In the genomic region with DNA sequence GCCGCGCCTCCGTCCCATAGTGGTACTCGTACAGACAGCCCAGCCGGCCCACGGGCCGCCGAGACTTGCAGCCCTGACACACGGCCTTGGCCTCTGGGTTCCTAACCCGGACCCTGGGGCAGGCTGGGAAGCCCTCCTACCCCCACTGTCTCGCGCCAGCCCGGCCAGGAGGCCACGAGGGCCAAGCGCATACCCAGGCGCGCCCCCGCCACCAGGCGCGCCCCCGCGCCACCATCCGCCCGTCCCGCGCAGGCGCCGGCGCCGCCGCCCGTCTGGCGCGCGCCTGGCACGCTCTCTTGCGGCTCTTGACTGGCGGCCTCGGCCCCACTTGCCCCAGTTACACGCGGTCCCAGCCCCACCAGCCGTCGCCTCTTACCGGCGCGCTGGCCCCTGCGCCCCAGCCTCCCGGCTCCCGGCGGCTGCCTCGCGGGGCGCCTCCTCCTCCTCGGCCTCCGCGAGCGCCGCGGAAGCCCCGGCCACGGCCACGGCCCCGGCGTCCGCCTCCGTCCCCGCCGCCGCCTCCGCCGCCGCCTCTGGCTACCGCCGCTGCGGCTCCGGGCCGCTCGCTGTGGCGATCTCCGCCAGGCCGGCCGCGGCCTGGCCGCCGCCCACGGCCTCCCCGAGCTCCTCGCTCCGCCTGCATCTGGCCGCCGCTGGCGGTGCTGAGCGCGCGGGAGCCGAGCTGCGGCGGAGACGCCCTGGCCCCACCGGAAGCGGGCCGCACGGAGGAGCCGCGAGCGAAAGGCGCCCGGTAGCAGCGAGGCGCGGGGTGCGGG, we compare ENCODE assay signal across 8 cellular contexts. TPM values are rescaled to one million over a fixed set of nuclear protein-coding genes. Genes with fewer than 3 reads are reported as not detected.
A peak's percentile ranks its signal among the peaks of the same experiment; 100 is the strongest.
DNase-seq lines count a peak whose midpoint lies in the region; ATAC-seq, FAIRE-seq and TF ChIP-seq lines count a peak whose summit lies in the region.

No MANE protein-coding gene starts in this region.

- TF ChIP-seq POLR2A in GM12891 (IDR thresholded peaks at IDR 0.05; ENCODE audit: low read depth, low read length): peak; percentile 76
- peak; percentile 92 for TF ChIP-seq POLR2A in NB4 (IDR thresholded peaks at IDR 0.05; ENCODE audit: extremely low read depth, insufficient read length)
- TF ChIP-seq POLR2A in uterus (IDR thresholded peaks at IDR 0.05): peak; percentile 57 to 75

- H3K4me3 ChIP-seq in NB4 (ENCODE audit: low read depth, low read length) (peak overlapping the region; percentile 86), right atrium auricular region (peak overlapping the region; percentile 70 to 76), uterus (peak overlapping the region; percentile 73 to 77)

- peak; percentile 95 for FAIRE-seq in GM12891 (lab: Jason Lieb, UNC)

- H3K27ac ChIP-seq in right atrium auricular region (peak overlapping the region; percentile 82 to 92), uterus (peak overlapping the region; percentile 93 to 97)

- H3K36me3 ChIP-seq in right atrium auricular region (no peaks in the 10 kb centered on the region), uterus (no peaks in the 10 kb centered on the region)

- TF ChIP-seq CTCF in NB4 (IDR thresholded peaks at IDR 0.05; ENCODE audit: low read depth, low read length) (no peak), right atrium auricular region (IDR thresholded peaks at IDR 0.05) (no peak), uterus (IDR thresholded peaks at IDR 0.05) (peak in 1 of 4 experiments; percentile 7)

- intact Hi-C loops in uterus (cut with DNase I; ENCODE audit: low total_unique reads): no loop called here

- H3K9me3 ChIP-seq in right atrium auricular region (no peaks in the 10 kb centered on the region), uterus (no peaks in the 10 kb centered on the region)

- peak; percentile 70 for ATAC-seq in HG02571 (IDR thresholded peaks at IDR 0.05; ENCODE audit: unreplicated experiment)

- DNase-seq in GM12891 (ENCODE audit: insufficient read length, low spot score): peak; percentile 64
- DNase-seq in NB4 (ENCODE audit: low read depth): peak; percentile 88
- DNase-seq in T-helper 1 cell: peak; percentile 37 to 75 (median 47)
- DNase-seq in amygdala (lab: John Stamatoyannopoulos, UW): peak in 53 of 56 donors; percentile 29 to 92 (median 73)
- peak; percentile 68 for DNase-seq in right atrium auricular region (ENCODE audit: low spot score)
- DNase-seq in putamen (ENCODE audit: low spot score): peak; percentile 84
- peak; percentile 74 to 81 for DNase-seq in uterus

- no peaks in the 10 kb centered on the region for H3K27me3 ChIP-seq in right atrium auricular region
- no peaks in the 10 kb centered on the region for H3K27me3 ChIP-seq in uterus

- peaks cover 0 to 14% of the 10 kb centered on the region in 2 donors for H3K4me1 ChIP-seq in right atrium auricular region
- no peaks in the 10 kb centered on the region for H3K4me1 ChIP-seq in uterus

TF ChIP-seq in GM12891, 5 proteins besides CTCF, POLR2A, EP300 and RAD21:
- no peak for TF ChIP-seq POU2F2 (IDR thresholded peaks at IDR 0.05; ENCODE audit: low read depth, low read length)
- TF ChIP-seq PAX5 (IDR thresholded peaks at IDR 0.05; ENCODE audit: insufficient read depth, low read length, severe bottlenecking): no peak
- TF ChIP-seq POLR2AphosphoS5 (IDR thresholded peaks at IDR 0.05; ENCODE audit: low read depth, low read length): peak; percentile 85
- no peak for TF ChIP-seq SPI1 (IDR thresholded peaks at IDR 0.05; ENCODE audit: low read depth, low read length)
- no peak for TF ChIP-seq TAF1 (IDR thresholded peaks at IDR 0.05; ENCODE audit: low read depth, low read length)

RNA-seq across cellular contexts. Expression of a gene that starts 0.4 kb away (rescaled TPM):
- 9.7 TPM for polyA plus RNA-seq in GM12891 (2012; ENCODE audit: low read depth, missing spikeins)
- total RNA-seq in right atrium auricular region (10 to 100 TPM; 12.9 to 18.9 TPM), uterus (10 to 100 TPM; 12.3 to 27.9 (median 18.0) TPM)

Comparison
In these comparisons a context has a peak if more than half of its experiments do, and no peak if none do; other contexts are left out.
1. Peak in every context shown above with its lines: DNase-seq, ATAC-seq, H3K4me3 ChIP-seq and H3K27ac ChIP-seq.